In the genomic region with DNA sequence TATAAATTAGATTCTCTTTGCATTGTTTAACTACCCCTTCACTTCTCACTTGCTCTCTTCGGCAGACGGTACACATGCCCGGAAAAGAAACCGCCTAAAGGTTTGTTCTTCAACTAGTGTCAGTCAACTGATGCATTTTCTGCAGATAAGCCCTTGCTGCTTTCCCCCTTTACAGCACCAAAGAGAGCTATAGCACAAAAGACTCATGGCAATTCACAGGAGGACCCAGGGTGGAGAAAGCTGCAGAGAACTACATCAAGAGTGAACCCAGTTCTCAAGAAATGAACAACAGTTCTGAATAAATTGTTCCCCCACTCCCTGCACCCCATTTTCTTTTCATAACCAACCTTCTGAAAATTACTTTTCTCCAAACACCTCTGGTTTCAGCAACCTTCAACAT, we compare ENCODE assay signal across 9 cellular contexts. TPM values are rescaled to one million over a fixed set of nuclear protein-coding genes. Genes with fewer than 3 reads are reported as not detected.
DNase-seq lines count a peak whose midpoint lies in the region; ATAC-seq and TF ChIP-seq lines count a peak whose summit lies in the region.
"Had no signal": no experiment of that assay in that cellular context is flagged by ENCODE, and none has a peak within 500 bp of the region (broad histone marks: within the 10 kb centered on the region; RNA-seq: fewer than 3 reads in every experiment).

No MANE protein-coding gene starts in this region.

- peaks cover 24 to 72% (median 35%) of the 10 kb centered on the region in 3 experiments for H3K36me3 ChIP-seq in naive thymus-derived CD4-positive, alpha-beta T cell (ENCODE audit: control insufficient read depth in 2 of 3, insufficient read depth in 3 of 3, low read length in 3 of 3)
- peaks cover 96% of the 10 kb centered on the region for H3K36me3 ChIP-seq in endodermal cell (ENCODE audit: control insufficient read depth, insufficient read depth, low read length)

- CTCF ChIA-PET in naive thymus-derived CD4-positive, alpha-beta T cell (lab: Charles Lee): no interaction called here

- H3K9ac ChIP-seq in endodermal cell (ENCODE audit: extremely low read depth, low read length, poor library complexity, severe bottlenecking): no peak overlapping the region

- H3K9me3 Mint-ChIP-seq in IgD-negative memory B cell (no peaks in the 10 kb centered on the region), endodermal cell (no peaks in the 10 kb centered on the region)
- peaks cover 0 to 1% (median 0%) of the 10 kb centered on the region in 11 donors for H3K9me3 Mint-ChIP-seq in naive thymus-derived CD4-positive, alpha-beta T cell

- H3K4me3 Mint-ChIP-seq in IgD-negative memory B cell (peak overlapping the region in 2 of 4 donors; percentile 24 to 69), endodermal cell (no peak overlapping the region)
- peak overlapping the region in 7 of 10 donors; percentile 1 to 58 (median 39) for H3K4me3 Mint-ChIP-seq in naive thymus-derived CD4-positive, alpha-beta T cell

- DNase-seq in naive thymus-derived CD4-positive, alpha-beta T cell: peak in 1 of 9 donors; percentile 30
- DNase-seq in middle frontal gyrus (ENCODE audit: extremely low spot score, low spot score): no peak
- no peak for DNase-seq in endodermal cell
- no peak for DNase-seq in kidney tubule cell (ENCODE audit: low spot score)
- DNase-seq: DMS153, MM.1S had no signal

- peaks cover 6% of the 10 kb centered on the region for H3K36me3 Mint-ChIP-seq in IgD-negative memory B cell
- peaks cover 18 to 65% (median 52%) of the 10 kb centered on the region in 5 donors for H3K36me3 Mint-ChIP-seq in naive thymus-derived CD4-positive, alpha-beta T cell
- H3K36me3 Mint-ChIP-seq in endodermal cell (ENCODE audit: low read depth): peaks cover 66% of the 10 kb centered on the region

- H3K4me3 ChIP-seq in naive thymus-derived CD4-positive, alpha-beta T cell (ENCODE audit: low read length): no peak overlapping the region
- no peak overlapping the region for H3K4me3 ChIP-seq in endodermal cell (ENCODE audit: low read length)

- ATAC-seq in GM18907 (IDR thresholded peaks at IDR 0.05; ENCODE audit: unreplicated experiment) (peak; percentile 4), GM21529 (IDR thresholded peaks at IDR 0.05; ENCODE audit: unreplicated experiment) (peak; percentile 6)
- no peak for ATAC-seq in naive thymus-derived CD4-positive, alpha-beta T cell

- H3K4me1 Mint-ChIP-seq in IgD-negative memory B cell (peaks cover 37 to 51% (median 44%) of the 10 kb centered on the region in 3 donors), endodermal cell (no peaks in the 10 kb centered on the region)
- H3K4me1 Mint-ChIP-seq in naive thymus-derived CD4-positive, alpha-beta T cell: peaks cover 44 to 84% (median 77%) of the 10 kb centered on the region in 7 donors

- POLR2A ChIA-PET in naive thymus-derived CD4-positive, alpha-beta T cell (lab: Charles Lee): interaction anchor here (0.6 to 3.4 kb wide), 4 partner anchors 10 to 292 kb away, joined by 3 to 22 read pairs (median 3); a partner anchor contains a TSS

- H3K9me3 ChIP-seq in naive thymus-derived CD4-positive, alpha-beta T cell (ENCODE audit: control insufficient read depth in 2 of 3, low read length in 3 of 3): no peaks in the 10 kb centered on the region
- H3K9me3 ChIP-seq in endodermal cell (ENCODE audit: control insufficient read depth, low read length): no peaks in the 10 kb centered on the region

- peaks cover 26 to 35% of the 10 kb centered on the region in 2 donors for H3K4me1 ChIP-seq in naive thymus-derived CD4-positive, alpha-beta T cell (ENCODE audit: control insufficient read depth in 2 of 2, insufficient read depth in 2 of 2, low read length in 2 of 2)
- H3K4me1 ChIP-seq in endodermal cell (ENCODE audit: control insufficient read depth, insufficient read depth, low read length): no peaks in the 10 kb centered on the region

- no peaks in the 10 kb centered on the region for H3K27me3 ChIP-seq in naive thymus-derived CD4-positive, alpha-beta T cell (ENCODE audit: control insufficient read depth in 2 of 2, insufficient read depth in 2 of 2, low read length in 2 of 2)
- H3K27me3 ChIP-seq in endodermal cell (ENCODE audit: control insufficient read depth, insufficient read depth, low read length, poor library complexity, severe bottlenecking): no peaks in the 10 kb centered on the region

- intact Hi-C loops in naive thymus-derived CD4-positive, alpha-beta T cell (cut with micrococcal nuclease): loop anchor here (1.0 kb wide), 2 partner anchors 8 to 9 kb away; a partner anchor contains a TSS

- H3K27me3 Mint-ChIP-seq in IgD-negative memory B cell (no peaks in the 10 kb centered on the region), endodermal cell (ENCODE audit: insufficient read depth) (no peaks in the 10 kb centered on the region)
- no peaks in the 10 kb centered on the region for H3K27me3 Mint-ChIP-seq in naive thymus-derived CD4-positive, alpha-beta T cell

- H3K27ac ChIP-seq in naive thymus-derived CD4-positive, alpha-beta T cell (ENCODE audit: low read depth, low read length): no peak overlapping the region
- H3K27ac ChIP-seq in endodermal cell (ENCODE audit: low read depth, low read length): no peak overlapping the region

- 87 to 98% methylated on average over 4 of the region's 4 CpGs for WGBS in endodermal cell (ENCODE audit: insufficient coverage in 1 of 2, insufficient read length in 1 of 2), 2 experiments

- H3K27ac Mint-ChIP-seq in IgD-negative memory B cell (peak overlapping the region in 2 of 3 donors; percentile 28 to 85), endodermal cell (no peak overlapping the region)
- peak overlapping the region; percentile 9 to 91 (median 38) for H3K27ac Mint-ChIP-seq in naive thymus-derived CD4-positive, alpha-beta T cell

- no peak for TF ChIP-seq CTCF in endodermal cell (conservative IDR thresholded peaks at IDR 0.05)

RNA-seq across cellular contexts. Expression of a gene that starts 8.9 kb away (rescaled TPM):
- polyA plus RNA-seq in IgD-negative memory B cell: 215 TPM
- 100 to 1,000 TPM; 149 to 275 (median 206) TPM for total RNA-seq in naive thymus-derived CD4-positive, alpha-beta T cell
- polyA plus RNA-seq in naive thymus-derived CD4-positive, alpha-beta T cell: 100 to 1,000 TPM; 164 to 252 TPM
- 100 to 1,000 TPM; 120 to 126 TPM for total RNA-seq in endodermal cell
- 74.8 TPM for polyA plus RNA-seq in endodermal cell (2013, experiment 1 of 2)
- polyA plus RNA-seq in endodermal cell (2013, experiment 2 of 2): 74.6 TPM
